ENCODE assay signal across 8 cellular contexts in genomic region chr17:28854457-28855382, GRCh38.
DNase-seq lines count a peak whose midpoint lies in the region; ATAC-seq lines count a peak whose summit lies in the region.

ERAL1 (plus strand) TSS chr17:28855016; CDS start chr17:28855035, 19 bp downstream.

- ATAC-seq in HG03442 (IDR thresholded peaks at IDR 0.05; ENCODE audit: unreplicated experiment): peak; percentile 95

- peak; percentile 95 for DNase-seq in Ammon's horn (ENCODE audit: low spot score)
- DNase-seq in GM19238 (ENCODE audit: insufficient read length, low spot score): peak; percentile 90
- DNase-seq in NCI-H526 treated with DMSO at 0.1 percent for 48 hours (lab: John Stamatoyannopoulos, UW): peak; percentile 89
- peak; percentile 79 for DNase-seq in activated CD4-positive, alpha-beta T cell treated with anti-CD3 and anti-CD28 coated beads, Interleukin-2, amount 50 U/mL, for 1 hour
- DNase-seq in dedifferentiated amniotic fluid mesenchymal stem cell (ENCODE audit: extremely low spot score): peak; percentile 95
- peak; percentile 96 for DNase-seq in left kidney (ENCODE audit: low read depth, low spot score)
- peak; percentile 84 to 85 for DNase-seq in stimulated activated CD4-positive, alpha-beta T cell treated with anti-CD3 and anti-CD28 coated beads, Interleukin-2, amount 100 ng/mL, for 24 hours

Comparison
In these comparisons a context has a peak if more than half of its experiments do, and no peak if none do; other contexts are left out.
1. Peak in every context shown above with its lines: DNase-seq and ATAC-seq.